Comparison of ENCODE assay signal across 1 cellular context in the genomic region with DNA sequence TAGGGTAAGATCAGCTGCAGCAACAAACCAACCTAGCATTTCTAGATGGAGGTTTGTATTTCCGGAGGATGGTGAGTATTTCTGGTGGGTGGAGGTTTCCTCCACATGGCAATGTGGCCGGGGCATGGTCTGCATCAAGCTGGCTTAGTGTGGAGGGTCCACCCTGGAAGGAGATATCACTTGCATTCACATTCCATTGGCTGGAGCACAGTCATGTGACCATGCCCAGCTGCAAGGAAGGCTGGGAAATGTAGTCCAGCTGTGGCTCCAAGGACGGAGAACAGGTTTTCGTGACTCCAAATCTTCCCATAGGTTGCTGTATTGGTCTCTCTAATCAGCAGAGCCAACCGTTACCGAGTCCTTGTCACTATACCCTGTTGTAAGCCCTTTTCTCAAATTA.
A peak's percentile ranks its signal among the peaks of the same experiment; 100 is the strongest.
TF ChIP-seq lines count a peak whose summit lies in the region.

No MANE protein-coding gene starts in this region.

TF ChIP-seq in K562, 482 proteins besides CTCF, POLR2A, EP300 and RAD21 (continued from another document and continues in another):
- TF ChIP-seq, protein P1, sequence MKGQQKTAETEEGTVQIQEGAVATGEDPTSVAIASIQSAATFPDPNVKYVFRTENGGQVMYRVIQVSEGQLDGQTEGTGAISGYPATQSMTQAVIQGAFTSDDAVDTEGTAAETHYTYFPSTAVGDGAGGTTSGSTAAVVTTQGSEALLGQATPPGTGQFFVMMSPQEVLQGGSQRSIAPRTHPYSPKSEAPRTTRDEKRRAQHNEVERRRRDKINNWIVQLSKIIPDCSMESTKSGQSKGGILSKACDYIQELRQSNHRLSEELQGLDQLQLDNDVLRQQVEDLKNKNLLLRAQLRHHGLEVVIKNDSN (CRISPR knock-in tag; IDR thresholded peaks at IDR 0.05), result peak; percentile 97
- TF ChIP-seq CHAMP1 (IDR thresholded peaks at IDR 0.05) (no peak), L3MBTL2 (IDR thresholded peaks at IDR 0.05) (no peak), PHF20 (IDR thresholded peaks at IDR 0.05; ENCODE audit: partially characterized antibody) (no peak), ZNF197 (CRISPR knock-in tag; IDR thresholded peaks at IDR 0.05; ENCODE audit: low read depth) (no peak), ZFP1 (CRISPR knock-in tag; IDR thresholded peaks at IDR 0.05) (no peak), XRCC4 (IDR thresholded peaks at IDR 0.05; ENCODE audit: extremely low read depth, insufficient read depth, insufficient read length) (no peak), ETS2 (tag; IDR thresholded peaks at IDR 0.05; ENCODE audit: borderline replicate concordance, poor library complexity, severe bottlenecking) (no peak), IFI16 (CRISPR knock-in tag; IDR thresholded peaks at IDR 0.05) (no peak), PTBP1 (IDR thresholded peaks at IDR 0.05; ENCODE audit: low read depth, low read length) (no peak), ZNF184 (CRISPR knock-in tag; IDR thresholded peaks at IDR 0.05) (no peak), SAFB2 (IDR thresholded peaks at IDR 0.05; ENCODE audit: borderline replicate concordance, low read depth, low read length, severe bottlenecking) (no peak), HLTF (IDR thresholded peaks at IDR 0.05) (no peak), YY1 (IDR thresholded peaks at IDR 0.05; ENCODE audit: borderline replicate concordance in 1 of 3, control insufficient read depth in 1 of 3, extremely low read depth in 1 of 3, insufficient read depth in 3 of 3, insufficient read length in 1 of 3, insufficient replicate concordance in 2 of 3, low read depth in 1 of 3, low read length in 2 of 3) (no peak), ZNF140 (CRISPR knock-in tag; IDR thresholded peaks at IDR 0.05) (no peak), NFE2 (IDR thresholded peaks at IDR 0.05; ENCODE audit: low read depth) (no peak), FOXK1 (CRISPR knock-in tag; IDR thresholded peaks at IDR 0.05; ENCODE audit: borderline replicate concordance) (no peak), E2F8 (IDR thresholded peaks at IDR 0.05; ENCODE audit: low read depth, partially characterized antibody) (no peak), ESRRB (CRISPR knock-in tag; IDR thresholded peaks at IDR 0.05; ENCODE audit: borderline replicate concordance) (no peak), USF2 (CRISPR knock-in tag; IDR thresholded peaks at IDR 0.05) (peak; percentile 95), KDM2B (CRISPR knock-in tag; IDR thresholded peaks at IDR 0.05) (no peak)
- TF ChIP-seq, protein P2, sequence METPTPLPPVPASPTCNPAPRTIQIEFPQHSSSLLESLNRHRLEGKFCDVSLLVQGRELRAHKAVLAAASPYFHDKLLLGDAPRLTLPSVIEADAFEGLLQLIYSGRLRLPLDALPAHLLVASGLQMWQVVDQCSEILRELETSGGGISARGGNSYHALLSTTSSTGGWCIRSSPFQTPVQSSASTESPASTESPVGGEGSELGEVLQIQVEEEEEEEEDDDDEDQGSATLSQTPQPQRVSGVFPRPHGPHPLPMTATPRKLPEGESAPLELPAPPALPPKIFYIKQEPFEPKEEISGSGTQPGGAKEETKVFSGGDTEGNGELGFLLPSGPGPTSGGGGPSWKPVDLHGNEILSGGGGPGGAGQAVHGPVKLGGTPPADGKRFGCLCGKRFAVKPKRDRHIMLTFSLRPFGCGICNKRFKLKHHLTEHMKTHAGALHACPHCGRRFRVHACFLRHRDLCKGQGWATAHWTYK (CRISPR knock-in tag; IDR thresholded peaks at IDR 0.05), result no peak
- TF ChIP-seq, protein P3, sequence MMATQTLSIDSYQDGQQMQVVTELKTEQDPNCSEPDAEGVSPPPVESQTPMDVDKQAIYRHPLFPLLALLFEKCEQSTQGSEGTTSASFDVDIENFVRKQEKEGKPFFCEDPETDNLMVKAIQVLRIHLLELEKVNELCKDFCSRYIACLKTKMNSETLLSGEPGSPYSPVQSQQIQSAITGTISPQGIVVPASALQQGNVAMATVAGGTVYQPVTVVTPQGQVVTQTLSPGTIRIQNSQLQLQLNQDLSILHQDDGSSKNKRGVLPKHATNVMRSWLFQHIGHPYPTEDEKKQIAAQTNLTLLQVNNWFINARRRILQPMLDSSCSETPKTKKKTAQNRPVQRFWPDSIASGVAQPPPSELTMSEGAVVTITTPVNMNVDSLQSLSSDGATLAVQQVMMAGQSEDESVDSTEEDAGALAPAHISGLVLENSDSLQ (IDR thresholded peaks at IDR 0.05), result peak; percentile 57; the same call in 1 of the 2 replicates
- TF ChIP-seq, protein P4, sequence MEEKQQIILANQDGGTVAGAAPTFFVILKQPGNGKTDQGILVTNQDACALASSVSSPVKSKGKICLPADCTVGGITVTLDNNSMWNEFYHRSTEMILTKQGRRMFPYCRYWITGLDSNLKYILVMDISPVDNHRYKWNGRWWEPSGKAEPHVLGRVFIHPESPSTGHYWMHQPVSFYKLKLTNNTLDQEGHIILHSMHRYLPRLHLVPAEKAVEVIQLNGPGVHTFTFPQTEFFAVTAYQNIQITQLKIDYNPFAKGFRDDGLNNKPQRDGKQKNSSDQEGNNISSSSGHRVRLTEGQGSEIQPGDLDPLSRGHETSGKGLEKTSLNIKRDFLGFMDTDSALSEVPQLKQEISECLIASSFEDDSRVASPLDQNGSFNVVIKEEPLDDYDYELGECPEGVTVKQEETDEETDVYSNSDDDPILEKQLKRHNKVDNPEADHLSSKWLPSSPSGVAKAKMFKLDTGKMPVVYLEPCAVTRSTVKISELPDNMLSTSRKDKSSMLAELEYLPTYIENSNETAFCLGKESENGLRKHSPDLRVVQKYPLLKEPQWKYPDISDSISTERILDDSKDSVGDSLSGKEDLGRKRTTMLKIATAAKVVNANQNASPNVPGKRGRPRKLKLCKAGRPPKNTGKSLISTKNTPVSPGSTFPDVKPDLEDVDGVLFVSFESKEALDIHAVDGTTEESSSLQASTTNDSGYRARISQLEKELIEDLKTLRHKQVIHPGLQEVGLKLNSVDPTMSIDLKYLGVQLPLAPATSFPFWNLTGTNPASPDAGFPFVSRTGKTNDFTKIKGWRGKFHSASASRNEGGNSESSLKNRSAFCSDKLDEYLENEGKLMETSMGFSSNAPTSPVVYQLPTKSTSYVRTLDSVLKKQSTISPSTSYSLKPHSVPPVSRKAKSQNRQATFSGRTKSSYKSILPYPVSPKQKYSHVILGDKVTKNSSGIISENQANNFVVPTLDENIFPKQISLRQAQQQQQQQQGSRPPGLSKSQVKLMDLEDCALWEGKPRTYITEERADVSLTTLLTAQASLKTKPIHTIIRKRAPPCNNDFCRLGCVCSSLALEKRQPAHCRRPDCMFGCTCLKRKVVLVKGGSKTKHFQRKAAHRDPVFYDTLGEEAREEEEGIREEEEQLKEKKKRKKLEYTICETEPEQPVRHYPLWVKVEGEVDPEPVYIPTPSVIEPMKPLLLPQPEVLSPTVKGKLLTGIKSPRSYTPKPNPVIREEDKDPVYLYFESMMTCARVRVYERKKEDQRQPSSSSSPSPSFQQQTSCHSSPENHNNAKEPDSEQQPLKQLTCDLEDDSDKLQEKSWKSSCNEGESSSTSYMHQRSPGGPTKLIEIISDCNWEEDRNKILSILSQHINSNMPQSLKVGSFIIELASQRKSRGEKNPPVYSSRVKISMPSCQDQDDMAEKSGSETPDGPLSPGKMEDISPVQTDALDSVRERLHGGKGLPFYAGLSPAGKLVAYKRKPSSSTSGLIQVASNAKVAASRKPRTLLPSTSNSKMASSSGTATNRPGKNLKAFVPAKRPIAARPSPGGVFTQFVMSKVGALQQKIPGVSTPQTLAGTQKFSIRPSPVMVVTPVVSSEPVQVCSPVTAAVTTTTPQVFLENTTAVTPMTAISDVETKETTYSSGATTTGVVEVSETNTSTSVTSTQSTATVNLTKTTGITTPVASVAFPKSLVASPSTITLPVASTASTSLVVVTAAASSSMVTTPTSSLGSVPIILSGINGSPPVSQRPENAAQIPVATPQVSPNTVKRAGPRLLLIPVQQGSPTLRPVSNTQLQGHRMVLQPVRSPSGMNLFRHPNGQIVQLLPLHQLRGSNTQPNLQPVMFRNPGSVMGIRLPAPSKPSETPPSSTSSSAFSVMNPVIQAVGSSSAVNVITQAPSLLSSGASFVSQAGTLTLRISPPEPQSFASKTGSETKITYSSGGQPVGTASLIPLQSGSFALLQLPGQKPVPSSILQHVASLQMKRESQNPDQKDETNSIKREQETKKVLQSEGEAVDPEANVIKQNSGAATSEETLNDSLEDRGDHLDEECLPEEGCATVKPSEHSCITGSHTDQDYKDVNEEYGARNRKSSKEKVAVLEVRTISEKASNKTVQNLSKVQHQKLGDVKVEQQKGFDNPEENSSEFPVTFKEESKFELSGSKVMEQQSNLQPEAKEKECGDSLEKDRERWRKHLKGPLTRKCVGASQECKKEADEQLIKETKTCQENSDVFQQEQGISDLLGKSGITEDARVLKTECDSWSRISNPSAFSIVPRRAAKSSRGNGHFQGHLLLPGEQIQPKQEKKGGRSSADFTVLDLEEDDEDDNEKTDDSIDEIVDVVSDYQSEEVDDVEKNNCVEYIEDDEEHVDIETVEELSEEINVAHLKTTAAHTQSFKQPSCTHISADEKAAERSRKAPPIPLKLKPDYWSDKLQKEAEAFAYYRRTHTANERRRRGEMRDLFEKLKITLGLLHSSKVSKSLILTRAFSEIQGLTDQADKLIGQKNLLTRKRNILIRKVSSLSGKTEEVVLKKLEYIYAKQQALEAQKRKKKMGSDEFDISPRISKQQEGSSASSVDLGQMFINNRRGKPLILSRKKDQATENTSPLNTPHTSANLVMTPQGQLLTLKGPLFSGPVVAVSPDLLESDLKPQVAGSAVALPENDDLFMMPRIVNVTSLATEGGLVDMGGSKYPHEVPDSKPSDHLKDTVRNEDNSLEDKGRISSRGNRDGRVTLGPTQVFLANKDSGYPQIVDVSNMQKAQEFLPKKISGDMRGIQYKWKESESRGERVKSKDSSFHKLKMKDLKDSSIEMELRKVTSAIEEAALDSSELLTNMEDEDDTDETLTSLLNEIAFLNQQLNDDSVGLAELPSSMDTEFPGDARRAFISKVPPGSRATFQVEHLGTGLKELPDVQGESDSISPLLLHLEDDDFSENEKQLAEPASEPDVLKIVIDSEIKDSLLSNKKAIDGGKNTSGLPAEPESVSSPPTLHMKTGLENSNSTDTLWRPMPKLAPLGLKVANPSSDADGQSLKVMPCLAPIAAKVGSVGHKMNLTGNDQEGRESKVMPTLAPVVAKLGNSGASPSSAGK (IDR thresholded peaks at IDR 0.05), result no peak
- TF ChIP-seq, protein P5, sequence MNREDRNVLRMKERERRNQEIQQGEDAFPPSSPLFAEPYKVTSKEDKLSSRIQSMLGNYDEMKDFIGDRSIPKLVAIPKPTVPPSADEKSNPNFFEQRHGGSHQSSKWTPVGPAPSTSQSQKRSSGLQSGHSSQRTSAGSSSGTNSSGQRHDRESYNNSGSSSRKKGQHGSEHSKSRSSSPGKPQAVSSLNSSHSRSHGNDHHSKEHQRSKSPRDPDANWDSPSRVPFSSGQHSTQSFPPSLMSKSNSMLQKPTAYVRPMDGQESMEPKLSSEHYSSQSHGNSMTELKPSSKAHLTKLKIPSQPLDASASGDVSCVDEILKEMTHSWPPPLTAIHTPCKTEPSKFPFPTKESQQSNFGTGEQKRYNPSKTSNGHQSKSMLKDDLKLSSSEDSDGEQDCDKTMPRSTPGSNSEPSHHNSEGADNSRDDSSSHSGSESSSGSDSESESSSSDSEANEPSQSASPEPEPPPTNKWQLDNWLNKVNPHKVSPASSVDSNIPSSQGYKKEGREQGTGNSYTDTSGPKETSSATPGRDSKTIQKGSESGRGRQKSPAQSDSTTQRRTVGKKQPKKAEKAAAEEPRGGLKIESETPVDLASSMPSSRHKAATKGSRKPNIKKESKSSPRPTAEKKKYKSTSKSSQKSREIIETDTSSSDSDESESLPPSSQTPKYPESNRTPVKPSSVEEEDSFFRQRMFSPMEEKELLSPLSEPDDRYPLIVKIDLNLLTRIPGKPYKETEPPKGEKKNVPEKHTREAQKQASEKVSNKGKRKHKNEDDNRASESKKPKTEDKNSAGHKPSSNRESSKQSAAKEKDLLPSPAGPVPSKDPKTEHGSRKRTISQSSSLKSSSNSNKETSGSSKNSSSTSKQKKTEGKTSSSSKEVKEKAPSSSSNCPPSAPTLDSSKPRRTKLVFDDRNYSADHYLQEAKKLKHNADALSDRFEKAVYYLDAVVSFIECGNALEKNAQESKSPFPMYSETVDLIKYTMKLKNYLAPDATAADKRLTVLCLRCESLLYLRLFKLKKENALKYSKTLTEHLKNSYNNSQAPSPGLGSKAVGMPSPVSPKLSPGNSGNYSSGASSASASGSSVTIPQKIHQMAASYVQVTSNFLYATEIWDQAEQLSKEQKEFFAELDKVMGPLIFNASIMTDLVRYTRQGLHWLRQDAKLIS (CRISPR knock-in tag; IDR thresholded peaks at IDR 0.05), result no peak
